In the genomic region with DNA sequence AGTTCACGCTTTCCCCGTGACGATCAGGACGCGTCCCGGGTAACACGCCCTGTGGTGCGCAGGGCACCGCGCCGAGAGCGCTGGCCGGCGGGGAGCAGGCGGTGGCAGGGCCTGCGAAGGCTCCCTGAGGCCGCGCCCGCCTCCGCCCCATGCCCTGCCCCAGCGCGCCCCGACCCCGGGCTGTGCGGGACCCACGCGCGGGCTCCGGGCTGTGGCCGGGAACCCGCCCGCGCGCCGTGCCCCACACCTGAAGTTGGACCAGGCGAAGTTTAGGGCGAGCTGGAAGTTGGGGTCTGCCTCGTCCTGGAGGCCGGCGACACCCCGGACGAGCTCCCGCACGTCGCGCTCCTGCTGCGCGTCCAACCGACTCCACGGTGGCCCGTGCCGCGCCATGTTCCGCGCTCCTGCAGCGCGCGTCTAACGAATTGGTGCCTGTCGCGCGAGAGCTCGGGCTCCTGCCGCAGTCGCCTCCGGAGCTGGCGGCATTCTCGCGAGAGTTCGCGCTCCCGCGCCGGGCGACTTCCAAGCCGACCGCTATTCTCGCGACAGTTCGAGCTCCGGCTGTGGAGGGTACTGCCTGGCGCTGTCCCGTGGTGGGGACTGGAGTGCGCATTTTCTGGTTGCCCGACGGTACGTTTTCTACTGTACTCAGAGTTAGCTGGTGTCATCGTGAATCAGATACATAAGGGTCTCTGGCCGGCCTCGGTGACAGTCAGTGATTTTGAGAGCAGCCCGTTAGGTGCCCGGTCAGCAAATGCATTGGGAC, we compare ENCODE assay signal across 8 cellular contexts. TPM values are rescaled to one million over a fixed set of nuclear protein-coding genes. Genes with fewer than 3 reads are reported as not detected.
DNase-seq lines count a peak whose midpoint lies in the region; ATAC-seq, FAIRE-seq and TF ChIP-seq lines count a peak whose summit lies in the region.

Gene TUBGCP5 (minus strand): TSS at position 419 of the 766 bp plus-strand sequence. CDS start 26 bp downstream, at position 393.

- H3K9ac ChIP-seq in rectal smooth muscle tissue (ENCODE audit: low read length) = peak within 1 kb of the TSS; percentile 60

- TF ChIP-seq CTCF in ascending aorta (IDR thresholded peaks at IDR 0.05) (peak in 2 of 3 experiments; percentile 46 to 51), vagina (IDR thresholded peaks at IDR 0.05) (peak in 2 of 3 experiments; percentile 20 to 38)

- H3K4me3 ChIP-seq in ascending aorta = peak within 1 kb of the TSS; percentile 75 to 85
- H3K4me3 ChIP-seq in rectal smooth muscle tissue (ENCODE audit: low read length) = peak within 1 kb of the TSS; percentile 73
- peak within 1 kb of the TSS; percentile 64 to 88 for H3K4me3 ChIP-seq in vagina

- peak in 1 of 2 donors; percentile 71 for TF ChIP-seq POLR2A in vagina (IDR thresholded peaks at IDR 0.05)

- H3K36me3 ChIP-seq in ascending aorta (peaks cover 11 to 21% of the 10 kb centered on the region in 2 donors), rectal smooth muscle tissue (ENCODE audit: control insufficient read depth, insufficient read depth, low read length) (peaks cover 3% of the 10 kb centered on the region), vagina (peaks cover 0 to 5% of the 10 kb centered on the region in 2 donors)

- H3K27ac ChIP-seq in ascending aorta = peak within 1 kb of the TSS; percentile 68 to 76
- peak within 1 kb of the TSS; percentile 73 for H3K27ac ChIP-seq in rectal smooth muscle tissue (ENCODE audit: low read depth, low read length)
- H3K27ac ChIP-seq in vagina = peak within 1 kb of the TSS; percentile 42

- ATAC-seq in HG02973 (IDR thresholded peaks at IDR 0.05; ENCODE audit: unreplicated experiment) = peak; percentile 90

- H3K9me3 ChIP-seq in ascending aorta (no peaks in the 10 kb centered on the region), vagina (no peaks in the 10 kb centered on the region)

- intact Hi-C loops in T-helper 2 cell treated with Interferon-gamma antibody and Interleukin-4, amounts not matched to agents 100 ng/mL and 5 ng/mL, for 36 hours (cut with micrococcal nuclease) = loop anchor here (1.0 kb wide), 1 partner anchor 201 kb away; the partner anchor contains the start of gene NIPA2
- intact Hi-C loops in ascending aorta (cut with DNase I) = loop anchor here (1.0 to 10.0 kb wide), 4 partner anchors 59 to 428 kb away; partner anchors contain the start of genes CYFIP1 and NIPA2
- intact Hi-C loops in vagina (cut with DNase I) = no loop called here

- no peaks in the 10 kb centered on the region for H3K27me3 ChIP-seq in ascending aorta
- H3K27me3 ChIP-seq in rectal smooth muscle tissue (ENCODE audit: control insufficient read depth, insufficient read depth, low read length) = no peaks in the 10 kb centered on the region
- no peaks in the 10 kb centered on the region for H3K27me3 ChIP-seq in vagina

- peaks cover 0 to 8% of the 10 kb centered on the region in 2 donors for H3K4me1 ChIP-seq in ascending aorta
- H3K4me1 ChIP-seq in rectal smooth muscle tissue (ENCODE audit: control insufficient read depth, insufficient read depth, low read length) = peaks cover 4% of the 10 kb centered on the region
- peaks cover 20% of the 10 kb centered on the region for H3K4me1 ChIP-seq in vagina

- FAIRE-seq in GM18507 (lab: Jason Lieb, UNC) = no peak

- DNase-seq in GM18507 (ENCODE audit: extremely low spot score, insufficient read length, low read depth) = peak; percentile 68
- DNase-seq in NCI-H1930 (lab: John Stamatoyannopoulos, UW) = peak; percentile 86 to 92
- peak; percentile 91 to 99 for DNase-seq in ascending aorta (ENCODE audit: low spot score in 2 of 2)
- DNase-seq in hepatic stellate cell (ENCODE audit: low spot score) = peak; percentile 94
- DNase-seq in vagina (ENCODE audit: extremely low spot score in 2 of 2) = peak in 1 of 2 donors; percentile 96

RNA-seq across cellular contexts. Expression of gene TUBGCP5, which starts in this region (rescaled TPM):
- 22.8 and 23.4 TPM in 2 replicates for total RNA-seq in T-helper 2 cell treated with Interferon-gamma antibody and Interleukin-4, amounts not matched to agents 100 ng/mL and 5 ng/mL, for 36 hours
- total RNA-seq in ascending aorta (17.1 TPM), vagina (11.3 TPM)
